ENCODE assay signal across 8 cellular contexts in the genomic region with DNA sequence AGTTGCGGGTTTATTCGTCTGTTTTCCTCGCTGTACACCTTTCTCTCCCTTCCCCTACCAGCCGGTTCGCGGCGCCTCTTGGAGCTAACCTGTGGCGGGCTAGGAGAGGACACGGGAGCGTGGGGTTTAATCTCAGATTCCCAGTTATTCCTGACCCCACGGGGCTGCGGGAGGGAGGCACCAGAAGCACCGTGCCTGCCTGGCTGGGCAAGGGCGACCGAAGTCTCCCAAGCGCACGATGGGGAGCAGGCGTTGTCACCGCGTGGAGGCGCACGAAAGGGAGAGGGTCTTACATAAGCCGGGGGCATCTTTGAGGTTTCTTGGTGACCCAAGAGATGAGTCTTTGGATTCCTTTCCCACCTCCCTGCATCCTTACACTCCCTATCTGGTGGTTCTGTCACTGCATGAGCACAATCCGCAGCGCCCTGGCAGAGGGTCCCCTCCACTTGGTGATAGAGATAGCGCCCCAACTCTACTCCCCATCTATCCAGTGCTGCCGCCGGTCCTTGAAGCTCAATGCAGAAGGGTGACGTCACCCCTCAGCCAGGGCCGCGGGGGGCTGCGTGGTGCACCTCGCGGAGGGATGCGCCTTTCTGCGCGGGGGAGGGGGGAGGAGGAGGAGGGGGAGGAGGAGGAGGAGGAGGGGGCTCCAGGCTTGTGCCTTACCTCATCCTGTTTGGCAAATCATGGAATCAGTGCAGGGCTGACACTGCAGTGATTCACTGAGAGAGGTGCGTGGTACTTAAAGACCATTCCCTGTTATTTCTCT. TPM values are rescaled to one million over a fixed set of nuclear protein-coding genes. Genes with fewer than 3 reads are reported as not detected.
DNase-seq lines count a peak whose midpoint lies in the region; TF ChIP-seq lines count a peak whose summit lies in the region.

No MANE protein-coding gene starts in this region.

- H3K4me3 Mint-ChIP-seq in mesothelial cell of epicardium = peak overlapping the region; percentile 83

- no peak overlapping the region for H3K27ac Mint-ChIP-seq in mesothelial cell of epicardium

- no peaks in the 10 kb centered on the region for H3K36me3 Mint-ChIP-seq in mesothelial cell of epicardium

- TF ChIP-seq CTCF in WI38 (IDR thresholded peaks at IDR 0.05; ENCODE audit: low read depth, low read length) (no peak), mesothelial cell of epicardium (IDR thresholded peaks at IDR 0.05; ENCODE audit: unreplicated experiment) (no peak)

- H3K9me3 Mint-ChIP-seq in mesothelial cell of epicardium = peaks cover 8% of the 10 kb centered on the region

- peaks cover 9% of the 10 kb centered on the region for H3K27me3 Mint-ChIP-seq in mesothelial cell of epicardium (ENCODE audit: low read depth)

- H3K27ac ChIP-seq in temporal lobe (ENCODE audit: low read depth, low read length) = peak overlapping the region; percentile 54

- H3K4me3 ChIP-seq in WI38 (ENCODE audit: low read depth, low read length) = peak overlapping the region; percentile 34; the same call in 1 of the 2 replicates

- peaks cover 12% of the 10 kb centered on the region for H3K4me1 Mint-ChIP-seq in mesothelial cell of epicardium

- DNase-seq in NCI-H2107 (lab: John Stamatoyannopoulos, UW) (peak; percentile 3), NCI-H2107 treated with DMSO at 0.1 percent for 48 hours (lab: John Stamatoyannopoulos, UW; ENCODE audit: unreplicated experiment) (no peak), mesothelial cell of epicardium (ENCODE audit: low spot score in 2 of 2, unreplicated experiment in 2 of 2) (peak; percentile 23 to 39), AML-193 (lab: John Stamatoyannopoulos, UW) (no peak), NCI-H2029 (lab: John Stamatoyannopoulos, UW) (no peak)
- peak; percentile 9 for DNase-seq in effector CD8-positive, alpha-beta T cell (lab: John Stamatoyannopoulos, UW)

RNA-seq across cellular contexts. Expression of gene TSPAN7, which starts 0.8 kb away (rescaled TPM):
- 9.0 to 11.8 TPM (median 10.1 TPM) in 3 replicates for total RNA-seq in mesothelial cell of epicardium
- 73.5 TPM for total RNA-seq in temporal lobe

Comparison
In these comparisons a context has a peak if more than half of its experiments do, and no peak if none do; other contexts are left out.
1. DNase-seq: peak in NCI-H2107 (single experiment), effector CD8-positive, alpha-beta T cell (single experiment) and mesothelial cell of epicardium (2 of 2); none in NCI-H2107 treated with DMSO at 0.1 percent for 48 hours (single experiment), AML-193 (0 of 2) and NCI-H2029 (single experiment).